ENCODE assay signal across 2 cellular contexts in genomic region chr16:66551788-66552287, GRCh38.
TF ChIP-seq lines count a peak whose summit lies in the region.

No MANE protein-coding gene starts in this region.

TF ChIP-seq in K562, 482 proteins besides CTCF, POLR2A, EP300 and RAD21 (continues in another document):
- TF ChIP-seq GABPA (tag; conservative IDR thresholded peaks at IDR 0.05; ENCODE audit: low read depth) = peak; percentile 50
- TF ChIP-seq ARID2 (IDR thresholded peaks at IDR 0.05) = no peak
- peak; percentile 10; the same call in 1 of the 2 replicates for TF ChIP-seq CUX1 (CRISPR knock-in tag; IDR thresholded peaks at IDR 0.05)
- 0 out of 2 replicates have a peak, but pooled peaks have one; percentile 59 for TF ChIP-seq ZNF3 (CRISPR knock-in tag; IDR thresholded peaks at IDR 0.05)
- peak; percentile 25; the same call in 1 of the 2 replicates for TF ChIP-seq ELF1 (tag; IDR thresholded peaks at IDR 0.05)
- no peak for TF ChIP-seq ETV6 (IDR thresholded peaks at IDR 0.05; ENCODE audit: borderline replicate concordance in 1 of 2, low read depth in 2 of 2, low read length in 1 of 2)
- 0 out of 2 replicates have a peak, but pooled peaks have one; percentile 36 for TF ChIP-seq ETV6 (CRISPR knock-in tag; IDR thresholded peaks at IDR 0.05; ENCODE audit: borderline replicate concordance)
- TF ChIP-seq, protein P1, sequence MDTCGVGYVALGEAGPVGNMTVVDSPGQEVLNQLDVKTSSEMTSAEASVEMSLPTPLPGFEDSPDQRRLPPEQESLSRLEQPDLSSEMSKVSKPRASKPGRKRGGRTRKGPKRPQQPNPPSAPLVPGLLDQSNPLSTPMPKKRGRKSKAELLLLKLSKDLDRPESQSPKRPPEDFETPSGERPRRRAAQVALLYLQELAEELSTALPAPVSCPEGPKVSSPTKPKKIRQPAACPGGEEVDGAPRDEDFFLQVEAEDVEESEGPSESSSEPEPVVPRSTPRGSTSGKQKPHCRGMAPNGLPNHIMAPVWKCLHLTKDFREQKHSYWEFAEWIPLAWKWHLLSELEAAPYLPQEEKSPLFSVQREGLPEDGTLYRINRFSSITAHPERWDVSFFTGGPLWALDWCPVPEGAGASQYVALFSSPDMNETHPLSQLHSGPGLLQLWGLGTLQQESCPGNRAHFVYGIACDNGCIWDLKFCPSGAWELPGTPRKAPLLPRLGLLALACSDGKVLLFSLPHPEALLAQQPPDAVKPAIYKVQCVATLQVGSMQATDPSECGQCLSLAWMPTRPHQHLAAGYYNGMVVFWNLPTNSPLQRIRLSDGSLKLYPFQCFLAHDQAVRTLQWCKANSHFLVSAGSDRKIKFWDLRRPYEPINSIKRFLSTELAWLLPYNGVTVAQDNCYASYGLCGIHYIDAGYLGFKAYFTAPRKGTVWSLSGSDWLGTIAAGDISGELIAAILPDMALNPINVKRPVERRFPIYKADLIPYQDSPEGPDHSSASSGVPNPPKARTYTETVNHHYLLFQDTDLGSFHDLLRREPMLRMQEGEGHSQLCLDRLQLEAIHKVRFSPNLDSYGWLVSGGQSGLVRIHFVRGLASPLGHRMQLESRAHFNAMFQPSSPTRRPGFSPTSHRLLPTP (IDR thresholded peaks at IDR 0.05; ENCODE audit: borderline replicate concordance, extremely low read depth, insufficient read length) = no peak
- TF ChIP-seq MEIS2 (IDR thresholded peaks at IDR 0.05; ENCODE audit: partially characterized antibody) = peak; percentile 0
- peak; percentile 19 for TF ChIP-seq RBM39 (optimal IDR thresholded peaks at IDR 0.05; ENCODE audit: low read depth, low read length)
- TF ChIP-seq, protein P2, sequence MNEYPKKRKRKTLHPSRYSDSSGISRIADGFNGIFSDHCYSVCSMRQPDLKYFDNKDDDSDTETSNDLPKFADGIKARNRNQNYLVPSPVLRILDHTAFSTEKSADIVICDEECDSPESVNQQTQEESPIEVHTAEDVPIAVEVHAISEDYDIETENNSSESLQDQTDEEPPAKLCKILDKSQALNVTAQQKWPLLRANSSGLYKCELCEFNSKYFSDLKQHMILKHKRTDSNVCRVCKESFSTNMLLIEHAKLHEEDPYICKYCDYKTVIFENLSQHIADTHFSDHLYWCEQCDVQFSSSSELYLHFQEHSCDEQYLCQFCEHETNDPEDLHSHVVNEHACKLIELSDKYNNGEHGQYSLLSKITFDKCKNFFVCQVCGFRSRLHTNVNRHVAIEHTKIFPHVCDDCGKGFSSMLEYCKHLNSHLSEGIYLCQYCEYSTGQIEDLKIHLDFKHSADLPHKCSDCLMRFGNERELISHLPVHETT (CRISPR knock-in tag; conservative IDR thresholded peaks at IDR 0.05 in 1 of 2, IDR thresholded peaks at IDR 0.05 in 1 of 2) = peak in 1 of 2 experiments; percentile 44; a peak in 1 of 4 replicates
- no peak for TF ChIP-seq KAT2B (IDR thresholded peaks at IDR 0.05; ENCODE audit: low read depth, low read length)
- TF ChIP-seq, protein P3, sequence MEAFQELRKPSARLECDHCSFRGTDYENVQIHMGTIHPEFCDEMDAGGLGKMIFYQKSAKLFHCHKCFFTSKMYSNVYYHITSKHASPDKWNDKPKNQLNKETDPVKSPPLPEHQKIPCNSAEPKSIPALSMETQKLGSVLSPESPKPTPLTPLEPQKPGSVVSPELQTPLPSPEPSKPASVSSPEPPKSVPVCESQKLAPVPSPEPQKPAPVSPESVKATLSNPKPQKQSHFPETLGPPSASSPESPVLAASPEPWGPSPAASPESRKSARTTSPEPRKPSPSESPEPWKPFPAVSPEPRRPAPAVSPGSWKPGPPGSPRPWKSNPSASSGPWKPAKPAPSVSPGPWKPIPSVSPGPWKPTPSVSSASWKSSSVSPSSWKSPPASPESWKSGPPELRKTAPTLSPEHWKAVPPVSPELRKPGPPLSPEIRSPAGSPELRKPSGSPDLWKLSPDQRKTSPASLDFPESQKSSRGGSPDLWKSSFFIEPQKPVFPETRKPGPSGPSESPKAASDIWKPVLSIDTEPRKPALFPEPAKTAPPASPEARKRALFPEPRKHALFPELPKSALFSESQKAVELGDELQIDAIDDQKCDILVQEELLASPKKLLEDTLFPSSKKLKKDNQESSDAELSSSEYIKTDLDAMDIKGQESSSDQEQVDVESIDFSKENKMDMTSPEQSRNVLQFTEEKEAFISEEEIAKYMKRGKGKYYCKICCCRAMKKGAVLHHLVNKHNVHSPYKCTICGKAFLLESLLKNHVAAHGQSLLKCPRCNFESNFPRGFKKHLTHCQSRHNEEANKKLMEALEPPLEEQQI (IDR thresholded peaks at IDR 0.05) = no peak
- TF ChIP-seq ESRRA (IDR thresholded peaks at IDR 0.05; ENCODE audit: borderline replicate concordance, low read depth) = no peak

TF ChIP-seq in GM12891, 5 proteins besides CTCF, POLR2A, EP300 and RAD21:
- no peak for TF ChIP-seq PAX5 (IDR thresholded peaks at IDR 0.05; ENCODE audit: insufficient read depth, low read length, severe bottlenecking)
- TF ChIP-seq POU2F2 (IDR thresholded peaks at IDR 0.05; ENCODE audit: low read depth, low read length) = no peak
- no peak for TF ChIP-seq POLR2AphosphoS5 (IDR thresholded peaks at IDR 0.05; ENCODE audit: low read depth, low read length)
- TF ChIP-seq SPI1 (IDR thresholded peaks at IDR 0.05; ENCODE audit: low read depth, low read length) = no peak
TF ChIP-seq in GM12891: peak in this region for 0.
